1 cellular context compared by ENCODE assay signal in genomic region chr14:32940711-32941667, GRCh38.
TF ChIP-seq lines count a peak whose summit lies in the region.

No MANE protein-coding gene starts in this region.

TF ChIP-seq in H1, 55 proteins besides CTCF, POLR2A, EP300 and RAD21 (continued from another document):
- TF ChIP-seq, protein P1, sequence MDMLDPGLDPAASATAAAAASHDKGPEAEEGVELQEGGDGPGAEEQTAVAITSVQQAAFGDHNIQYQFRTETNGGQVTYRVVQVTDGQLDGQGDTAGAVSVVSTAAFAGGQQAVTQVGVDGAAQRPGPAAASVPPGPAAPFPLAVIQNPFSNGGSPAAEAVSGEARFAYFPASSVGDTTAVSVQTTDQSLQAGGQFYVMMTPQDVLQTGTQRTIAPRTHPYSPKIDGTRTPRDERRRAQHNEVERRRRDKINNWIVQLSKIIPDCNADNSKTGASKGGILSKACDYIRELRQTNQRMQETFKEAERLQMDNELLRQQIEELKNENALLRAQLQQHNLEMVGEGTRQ (IDR thresholded peaks at IDR 0.05; ENCODE audit: low read length) = no peak
- TF ChIP-seq JUND (IDR thresholded peaks at IDR 0.05; ENCODE audit: low read length) = no peak
- no peak for TF ChIP-seq CHD2 (IDR thresholded peaks at IDR 0.05; ENCODE audit: low read length)
- no peak for TF ChIP-seq SP4 (IDR thresholded peaks at IDR 0.05; ENCODE audit: low read length)
- no peak for TF ChIP-seq ATF3 (IDR thresholded peaks at IDR 0.05; ENCODE audit: insufficient read depth, low read depth, low read length)
- TF ChIP-seq EGR1 (IDR thresholded peaks at IDR 0.05; ENCODE audit: borderline replicate concordance, low read depth, low read length) = no peak
- TF ChIP-seq CTBP2 (IDR thresholded peaks at IDR 0.05; ENCODE audit: borderline replicate concordance, insufficient read depth, insufficient read length, low read length) = no peak
